26 cellular contexts compared by ENCODE assay signal in the genomic region with DNA sequence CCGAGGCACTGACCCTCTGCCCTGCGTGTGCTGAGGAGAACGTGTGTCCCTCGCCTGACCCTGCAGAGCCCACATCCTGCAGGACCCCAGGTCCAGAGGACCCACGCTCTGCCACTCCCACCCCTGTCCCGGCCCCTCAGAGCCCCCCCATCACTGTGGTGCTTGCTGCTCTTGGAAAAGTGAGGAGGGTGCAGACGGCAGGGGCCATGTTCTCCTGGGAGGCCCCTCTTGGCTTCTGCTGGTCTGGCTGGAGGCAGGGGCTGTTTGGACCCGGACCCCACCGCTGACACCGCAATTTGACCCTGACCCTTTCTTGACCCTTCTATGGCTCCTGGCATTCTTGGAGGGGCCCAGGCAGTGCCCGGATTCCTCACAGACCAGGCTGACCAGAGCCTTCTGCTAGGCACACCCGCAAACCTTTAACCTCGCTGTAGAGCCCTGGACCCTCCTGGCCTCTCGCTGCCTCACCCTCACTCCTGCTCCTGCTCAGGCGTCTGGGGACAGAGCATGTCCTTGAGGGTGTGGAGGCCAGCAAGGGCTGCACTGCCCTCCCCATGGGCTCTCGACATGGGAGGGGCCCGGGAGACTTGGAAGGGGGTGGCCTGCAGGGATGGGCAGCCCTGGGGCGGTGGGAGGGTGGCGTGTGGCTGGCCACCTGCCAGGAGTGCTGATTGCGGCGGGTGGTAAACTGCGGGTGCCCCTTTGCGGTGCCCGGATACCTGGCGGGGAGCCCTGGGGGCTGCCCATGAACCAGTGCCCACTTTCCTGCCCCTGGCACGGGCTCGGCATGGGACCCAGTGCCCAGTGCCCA. TPM values are rescaled to one million over a fixed set of nuclear protein-coding genes. Genes with fewer than 3 reads are reported as not detected.
DNase-seq lines count a peak whose midpoint lies in the region; ATAC-seq and TF ChIP-seq lines count a peak whose summit lies in the region.
"Had no signal": no experiment of that assay in that cellular context is flagged by ENCODE, and none has a peak within 500 bp of the region (broad histone marks: within the 10 kb centered on the region; RNA-seq: fewer than 3 reads in every experiment).

No MANE protein-coding gene starts in this region.

- peak; percentile 3 for DNase-seq in activated CD4-positive, alpha-beta memory T cell treated with anti-CD3 and anti-CD28 coated beads for 36 hours
- DNase-seq in activated CD4-positive, alpha-beta memory T cell treated with anti-CD3 and anti-CD28 coated beads, Interleukin-2, amount 10 ng/mL, durations not matched to agents 7 days and 5 days, result no peak
- peak in 2 of 3 donors; percentile 34 to 37 for DNase-seq in Peyer's patch
- peak; percentile 55 to 78 for DNase-seq in suprapubic skin (ENCODE audit: low spot score in 2 of 2)
- DNase-seq in thyroid gland, result no peak
- DNase-seq in occipital lobe (lab: John Stamatoyannopoulos, UW), result no peak
- DNase-seq: DMS79 treated with DMSO at 0.1 percent for 48 hours; glutamatergic neuron; kidney glomerular epithelial cell; NCI-H1105; NCI-H2081; NCI-H345; NCI-H748 treated with DMSO at 0.1 percent for 48 hours; retina; stimulated activated naive CD8-positive, alpha-beta T cell treated with anti-CD3 and anti-CD28 coated beads, Interleukin-15, Interleukin-2, amounts not matched to agents 100 U/mL and 50 U/mL, for 24 hours had no signal

- no peak overlapping the region for H3K27ac ChIP-seq in Peyer's patch
- H3K27ac ChIP-seq in suprapubic skin, result no peak overlapping the region
- no peak overlapping the region for H3K27ac ChIP-seq in thyroid gland
- H3K27ac ChIP-seq: neutrophil, upper lobe of right lung had no signal

- H3K4me3 Mint-ChIP-seq in activated CD4-positive, alpha-beta memory T cell treated with anti-CD3 and anti-CD28 coated beads for 36 hours, result no peak overlapping the region
- H3K4me3 Mint-ChIP-seq in activated CD4-positive, alpha-beta memory T cell treated with anti-CD3 and anti-CD28 coated beads, Interleukin-2, amount 10 ng/mL, durations not matched to agents 7 days and 5 days, result no peak overlapping the region
- H3K4me3 Mint-ChIP-seq: activated naive CD8-positive, alpha-beta T cell treated with anti-CD3 and anti-CD28 coated beads, Interleukin-2, amount 10 ng/mL, durations not matched to agents 7 days and 5 days; GM23338 had no signal

- no peaks in the 10 kb centered on the region for H3K27me3 ChIP-seq in Peyer's patch
- no peaks in the 10 kb centered on the region for H3K27me3 ChIP-seq in mucosa of stomach (ENCODE audit: control insufficient read depth, insufficient read depth, low read length)
- peaks cover 46% of the 10 kb centered on the region for H3K27me3 ChIP-seq in suprapubic skin
- H3K27me3 ChIP-seq in thyroid gland, result no peaks in the 10 kb centered on the region

- no peaks in the 10 kb centered on the region for H3K4me1 Mint-ChIP-seq in activated CD4-positive, alpha-beta memory T cell treated with anti-CD3 and anti-CD28 coated beads for 36 hours (ENCODE audit: low read depth)
- H3K4me1 Mint-ChIP-seq in activated CD4-positive, alpha-beta memory T cell treated with anti-CD3 and anti-CD28 coated beads, Interleukin-2, amount 10 ng/mL, durations not matched to agents 7 days and 5 days, result no peaks in the 10 kb centered on the region
- H3K4me1 Mint-ChIP-seq: activated naive CD8-positive, alpha-beta T cell treated with anti-CD3 and anti-CD28 coated beads, Interleukin-2, amount 10 ng/mL, durations not matched to agents 7 days and 5 days; GM23338 had no signal

- H3K36me3 Mint-ChIP-seq in activated CD4-positive, alpha-beta memory T cell treated with anti-CD3 and anti-CD28 coated beads for 36 hours, result no peaks in the 10 kb centered on the region
- H3K36me3 Mint-ChIP-seq in activated CD4-positive, alpha-beta memory T cell treated with anti-CD3 and anti-CD28 coated beads, Interleukin-2, amount 10 ng/mL, durations not matched to agents 7 days and 5 days (ENCODE audit: low read depth), result peaks cover 3% of the 10 kb centered on the region
- H3K36me3 Mint-ChIP-seq: activated naive CD8-positive, alpha-beta T cell treated with anti-CD3 and anti-CD28 coated beads, Interleukin-2, amount 10 ng/mL, durations not matched to agents 7 days and 5 days had no signal

- H3K4me1 ChIP-seq in Peyer's patch (no peaks in the 10 kb centered on the region), mucosa of stomach (ENCODE audit: control insufficient read depth, insufficient read depth, low read length) (peaks cover 62% of the 10 kb centered on the region), suprapubic skin (no peaks in the 10 kb centered on the region), thyroid gland (no peaks in the 10 kb centered on the region)
- H3K4me1 ChIP-seq: upper lobe of right lung had no signal

- no peak for ATAC-seq in HG02970 (IDR thresholded peaks at IDR 0.05; ENCODE audit: low FRiP score, unreplicated experiment)
- ATAC-seq: activated CD4-positive, CD25-positive, alpha-beta regulatory T cell treated with anti-CD3 and anti-CD28 coated beads, Interleukin-2, amount 50 U/mL, for 24 hours; GM23338; stimulated activated naive CD8-positive, alpha-beta T cell treated with anti-CD3 and anti-CD28 coated beads, Interleukin-15, Interleukin-2, amounts not matched to agents 100 U/mL and 50 U/mL, for 24 hours had no signal

- TF ChIP-seq POLR2A in Peyer's patch (IDR thresholded peaks at IDR 0.05), result no peak
- TF ChIP-seq POLR2A in suprapubic skin (IDR thresholded peaks at IDR 0.05), result no peak
- no peak for TF ChIP-seq POLR2A in thyroid gland (IDR thresholded peaks at IDR 0.05)

- peak overlapping the region; percentile 76 for H3K9ac ChIP-seq in mucosa of stomach (ENCODE audit: low read length)

- WGBS in suprapubic skin, result 80% methylated on average over 1 of the region's 27 CpGs
- 73 to 75% methylated on average over 17 to 21 of the region's 27 CpGs for WGBS in thyroid gland, 2 donors

- CTCF ChIA-PET in activated CD4-positive, alpha-beta memory T cell treated with anti-CD3 and anti-CD28 coated beads for 36 hours (lab: Charles Lee), result no interaction called here
- CTCF ChIA-PET in activated CD4-positive, alpha-beta memory T cell treated with anti-CD3 and anti-CD28 coated beads, Interleukin-2, amount 10 ng/mL, durations not matched to agents 7 days and 5 days (lab: Charles Lee), result no interaction called here

- H3K9me3 ChIP-seq in Peyer's patch (no peaks in the 10 kb centered on the region), mucosa of stomach (ENCODE audit: control insufficient read depth, low read length) (no peaks in the 10 kb centered on the region), suprapubic skin (no peaks in the 10 kb centered on the region), thyroid gland (no peaks in the 10 kb centered on the region)
- H3K9me3 ChIP-seq: A549, neutrophil, upper lobe of right lung had no signal

- POLR2A ChIA-PET in activated CD4-positive, alpha-beta memory T cell treated with anti-CD3 and anti-CD28 coated beads for 36 hours (lab: Charles Lee), result no interaction called here
- POLR2A ChIA-PET in activated CD4-positive, alpha-beta memory T cell treated with anti-CD3 and anti-CD28 coated beads, Interleukin-2, amount 10 ng/mL, durations not matched to agents 7 days and 5 days (lab: Charles Lee), result no interaction called here

- H3K36me3 ChIP-seq in Peyer's patch (no peaks in the 10 kb centered on the region), mucosa of stomach (ENCODE audit: control insufficient read depth, insufficient read depth, low read length) (no peaks in the 10 kb centered on the region), suprapubic skin (no peaks in the 10 kb centered on the region), thyroid gland (no peaks in the 10 kb centered on the region)
- H3K36me3 ChIP-seq: neutrophil, upper lobe of right lung had no signal

- TF ChIP-seq EP300 in suprapubic skin (IDR thresholded peaks at IDR 0.05), result no peak

- no peak overlapping the region for H3K27ac Mint-ChIP-seq in activated CD4-positive, alpha-beta memory T cell treated with anti-CD3 and anti-CD28 coated beads for 36 hours
- H3K27ac Mint-ChIP-seq in activated CD4-positive, alpha-beta memory T cell treated with anti-CD3 and anti-CD28 coated beads, Interleukin-2, amount 10 ng/mL, durations not matched to agents 7 days and 5 days, result no peak overlapping the region
- H3K27ac Mint-ChIP-seq: activated naive CD8-positive, alpha-beta T cell treated with anti-CD3 and anti-CD28 coated beads, Interleukin-2, amount 10 ng/mL, durations not matched to agents 7 days and 5 days; GM23338 had no signal

- H3K9me3 Mint-ChIP-seq in activated CD4-positive, alpha-beta memory T cell treated with anti-CD3 and anti-CD28 coated beads for 36 hours, result no peaks in the 10 kb centered on the region
- peaks cover 9% of the 10 kb centered on the region for H3K9me3 Mint-ChIP-seq in activated CD4-positive, alpha-beta memory T cell treated with anti-CD3 and anti-CD28 coated beads, Interleukin-2, amount 10 ng/mL, durations not matched to agents 7 days and 5 days
- H3K9me3 Mint-ChIP-seq: GM23338 had no signal

- intact Hi-C loops in activated CD4-positive, alpha-beta memory T cell treated with anti-CD3 and anti-CD28 coated beads for 36 hours (cut with micrococcal nuclease), result no loop called here
- intact Hi-C loops in thyroid gland (cut with DNase I), result no loop called here

- H3K27me3 Mint-ChIP-seq in activated CD4-positive, alpha-beta memory T cell treated with anti-CD3 and anti-CD28 coated beads for 36 hours, result peaks cover 2% of the 10 kb centered on the region
- H3K27me3 Mint-ChIP-seq in activated CD4-positive, alpha-beta memory T cell treated with anti-CD3 and anti-CD28 coated beads, Interleukin-2, amount 10 ng/mL, durations not matched to agents 7 days and 5 days, result no peaks in the 10 kb centered on the region
- H3K27me3 Mint-ChIP-seq: activated naive CD8-positive, alpha-beta T cell treated with anti-CD3 and anti-CD28 coated beads, Interleukin-2, amount 10 ng/mL, durations not matched to agents 7 days and 5 days had no signal

- TF ChIP-seq CTCF in Peyer's patch (IDR thresholded peaks at IDR 0.05) (no peak), suprapubic skin (IDR thresholded peaks at IDR 0.05) (no peak), thyroid gland (IDR thresholded peaks at IDR 0.05) (no peak)

- H3K4me3 ChIP-seq in Peyer's patch (no peak overlapping the region), mucosa of stomach (ENCODE audit: low read length) (peak overlapping the region; percentile 31), suprapubic skin (no peak overlapping the region), thyroid gland (replicated peaks in 1 of 3) (no peak overlapping the region)
- H3K4me3 ChIP-seq: A549, GM23338, upper lobe of right lung had no signal

RNA-seq across cellular contexts. Expression of gene MUC5AC, which starts 37.0 kb away (rescaled TPM):
- not detected for total RNA-seq in activated CD4-positive, alpha-beta memory T cell treated with anti-CD3 and anti-CD28 coated beads for 36 hours
- not detected for total RNA-seq in activated CD4-positive, alpha-beta memory T cell treated with anti-CD3 and anti-CD28 coated beads, Interleukin-2, amount 10 ng/mL, durations not matched to agents 7 days and 5 days
- not detected for total RNA-seq in Peyer's patch
- not detected for total RNA-seq in suprapubic skin
- not detected for total RNA-seq in thyroid gland
- total RNA-seq in occipital lobe, result not detected
- total RNA-seq: activated naive CD8-positive, alpha-beta T cell treated with anti-CD3 and anti-CD28 coated beads, Interleukin-2, amount 10 ng/mL, durations not matched to agents 7 days and 5 days; dermis microvascular lymphatic vessel endothelial cell; endothelial cell of umbilical vein; GM23338; M059J; upper lobe of right lung had no signal

RNA-seq across cellular contexts. Expression of gene MUC2, which starts 46.1 kb away (rescaled TPM):
- not detected for total RNA-seq in activated CD4-positive, alpha-beta memory T cell treated with anti-CD3 and anti-CD28 coated beads for 36 hours
- total RNA-seq in activated CD4-positive, alpha-beta memory T cell treated with anti-CD3 and anti-CD28 coated beads, Interleukin-2, amount 10 ng/mL, durations not matched to agents 7 days and 5 days, result not detected
- total RNA-seq in Peyer's patch, result 1,000 to 10,000 TPM in 2 of 4 donors, 100 to 1,000 TPM in 2; 817 to 1,165 (median 1,010) TPM
- total RNA-seq in suprapubic skin, result under 1 TPM; 0.05 to 0.17 (median 0.12) TPM
- not detected for total RNA-seq in thyroid gland
- not detected for total RNA-seq in occipital lobe
- total RNA-seq: activated naive CD8-positive, alpha-beta T cell treated with anti-CD3 and anti-CD28 coated beads, Interleukin-2, amount 10 ng/mL, durations not matched to agents 7 days and 5 days; dermis microvascular lymphatic vessel endothelial cell; endothelial cell of umbilical vein; GM23338; M059J; upper lobe of right lung had no signal

Comparison
In these comparisons a context has a peak if more than half of its experiments do, and no peak if none do; other contexts are left out.
1. DNase-seq: peak in activated CD4-positive, alpha-beta memory T cell treated with anti-CD3 and anti-CD28 coated beads for 36 hours (single experiment), Peyer's patch (2 of 3) and suprapubic skin (2 of 2); none in activated CD4-positive, alpha-beta memory T cell treated with anti-CD3 and anti-CD28 coated beads, Interleukin-2, amount 10 ng/mL, durations not matched to agents 7 days and 5 days (single experiment), thyroid gland (0 of 2) and occipital lobe (single experiment).
2. RNA of gene MUC2, which starts 46.1 kb away (total RNA-seq): 817 to 1,165 TPM in Peyer's patch; 0.05 to 0.17 TPM in suprapubic skin, not detected in activated CD4-positive, alpha-beta memory T cell treated with anti-CD3 and anti-CD28 coated beads for 36 hours, not detected in activated CD4-positive, alpha-beta memory T cell treated with anti-CD3 and anti-CD28 coated beads, Interleukin-2, amount 10 ng/mL, durations not matched to agents 7 days and 5 days, not detected in thyroid gland and not detected in occipital lobe (single experiment); every median in the first group is over 100 times any median in the second.